Comparison of ENCODE assay signal across 32 cellular contexts in the genomic region with DNA sequence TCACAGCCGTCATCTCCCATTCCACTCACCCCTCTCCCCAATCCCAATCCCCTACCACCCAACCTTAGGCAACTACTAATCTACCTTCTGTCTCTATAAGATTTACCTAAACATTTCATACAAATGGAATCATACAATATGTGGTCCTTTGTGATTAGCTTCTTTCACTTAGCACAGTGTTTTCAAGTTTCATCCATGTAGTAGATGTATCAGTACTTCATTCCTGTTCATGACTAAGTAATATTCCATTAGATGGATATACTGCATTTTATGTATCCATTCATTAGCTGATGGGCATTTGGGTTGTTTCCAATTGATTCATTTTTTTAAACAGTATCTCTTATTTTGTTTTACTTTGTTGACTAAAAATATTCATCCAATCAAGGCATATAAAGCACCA.
"Had no signal": no experiment of that assay in that cellular context is flagged by ENCODE, and none has a peak within 500 bp of the region (broad histone marks: within the 10 kb centered on the region; RNA-seq: fewer than 3 reads in every experiment).

No MANE protein-coding gene starts in this region.

- H3K4me3 ChIP-seq: adrenal gland, SJSA1 had no signal

- H3K4me1 Mint-ChIP-seq: activated B cell treated with CpG ODN at 0.5 μM for 24 hours had no signal

- FAIRE-seq: bronchial epithelial cell had no signal

- H3K36me3 Mint-ChIP-seq: activated CD4-positive, alpha-beta memory T cell treated with anti-CD3 and anti-CD28 coated beads for 36 hours had no signal

- H3K27ac ChIP-seq: adrenal gland, VCaP had no signal

- H3K27me3 Mint-ChIP-seq: activated B cell treated with CpG ODN at 0.5 μM for 24 hours; activated CD4-positive, alpha-beta memory T cell treated with anti-CD3 and anti-CD28 coated beads for 36 hours; brain had no signal

- H3K4me3 Mint-ChIP-seq: activated B cell treated with CpG ODN at 0.5 μM for 24 hours; activated CD4-positive, alpha-beta memory T cell treated with anti-CD3 and anti-CD28 coated beads for 36 hours; activated naive CD4-positive, alpha-beta T cell treated with anti-CD3 and anti-CD28 coated beads for 36 hours; activated T-cell treated with anti-CD3 and anti-CD28 coated beads, Interleukin-2, amount 50 U/mL, for 4 hours; activated T-helper 1 cell treated with anti-CD3 and anti-CD28 coated beads, Interleukin-12 subunit alpha, Interleukin-12 subunit beta, Interleukin-2, Interleukin-4 antibody, amounts not matched to agents 30 ng/mL and 10 ng/mL and 1 ng/mL, durations not matched to agents 14 hours and 24 hours and 36 hours had no signal

- H3K27ac Mint-ChIP-seq: activated B cell treated with CpG ODN at 0.5 μM for 24 hours; activated CD4-positive, alpha-beta memory T cell treated with anti-CD3 and anti-CD28 coated beads for 36 hours; activated naive CD4-positive, alpha-beta T cell treated with anti-CD3 and anti-CD28 coated beads for 36 hours; activated naive CD4-positive, alpha-beta T cell treated with anti-CD3 and anti-CD28 coated beads, Interleukin-2, amount 50 U/mL, for 72 hours; activated T-helper 1 cell treated with anti-CD3 and anti-CD28 coated beads, Interleukin-12 subunit alpha, Interleukin-12 subunit beta, Interleukin-2, Interleukin-4 antibody, amounts not matched to agents 30 ng/mL and 10 ng/mL and 1 ng/mL, durations not matched to agents 14 hours and 24 hours and 36 hours had no signal

- DNase-seq: activated B cell treated with CpG ODN at 0.5 μM for 24 hours; activated CD4-positive, alpha-beta memory T cell treated with anti-CD3 and anti-CD28 coated beads for 36 hours; activated CD4-positive, alpha-beta T cell treated with anti-CD3 and anti-CD28 coated beads for 4 hours; activated CD4-positive, alpha-beta T cell treated with anti-CD3 and anti-CD28 coated beads, Interleukin-2, amount 50 U/mL, for 1 hour; activated CD4-positive, CD25-positive, alpha-beta regulatory T cell treated with anti-CD3 and anti-CD28 coated beads, Interleukin-2, amount 50 U/mL, for 72 hours; activated CD8-positive, alpha-beta memory T cell treated with anti-CD3 and anti-CD28 coated beads, Interleukin-2, amount 50 U/mL, for 4 hours; activated gamma-delta T cell treated with Interleukin-2 at 50 U/mL for 16 hours; activated naive CD4-positive, alpha-beta T cell treated with anti-CD3 and anti-CD28 coated beads for 36 hours; activated T-cell treated with anti-CD3 and anti-CD28 coated beads for 4 hours; activated T-cell treated with anti-CD3 and anti-CD28 coated beads, Interleukin-2, amount 50 U/mL, for 4 hours; adrenal gland; central memory CD4-positive, alpha-beta T cell; Karpas-422; NCI-H1105; NCI-H1417 treated with DMSO at 0.1 percent for 48 hours; NCI-H1694; NCI-H1930; NCI-H2081 treated with DMSO at 0.1 percent for 48 hours; NCI-H345; NCI-H524 treated with DMSO at 0.1 percent for 48 hours; SHP77 treated with DMSO at 0.1 percent for 48 hours; SW 1271; T-helper 1 cell; T-helper 2 cell; T-helper 9 cell had no signal

- H3K36me3 ChIP-seq: adrenal gland, SJSA1 had no signal

- H3K9me3 ChIP-seq: adrenal gland had no signal

- H3K27me3 ChIP-seq: adrenal gland, SJSA1 had no signal

- ATAC-seq: activated naive CD4-positive, alpha-beta T cell treated with anti-CD3 and anti-CD28 coated beads, Interleukin-2, amount 50 U/mL, for 72 hours; activated T-cell treated with anti-CD3 and anti-CD28 coated beads, Interleukin-2, amount 50 U/mL, for 4 hours; Panc1 had no signal
